1 cellular context compared by ENCODE assay signal in genomic region chr7:23622469-23622868, GRCh38.
A peak's percentile ranks its signal among the peaks of the same experiment; 100 is the strongest.
TF ChIP-seq lines count a peak whose summit lies in the region.

No MANE protein-coding gene starts in this region.

TF ChIP-seq in liver, 16 proteins besides CTCF, POLR2A, EP300 and RAD21 (continued from another document):
- TF ChIP-seq, protein P1, sequence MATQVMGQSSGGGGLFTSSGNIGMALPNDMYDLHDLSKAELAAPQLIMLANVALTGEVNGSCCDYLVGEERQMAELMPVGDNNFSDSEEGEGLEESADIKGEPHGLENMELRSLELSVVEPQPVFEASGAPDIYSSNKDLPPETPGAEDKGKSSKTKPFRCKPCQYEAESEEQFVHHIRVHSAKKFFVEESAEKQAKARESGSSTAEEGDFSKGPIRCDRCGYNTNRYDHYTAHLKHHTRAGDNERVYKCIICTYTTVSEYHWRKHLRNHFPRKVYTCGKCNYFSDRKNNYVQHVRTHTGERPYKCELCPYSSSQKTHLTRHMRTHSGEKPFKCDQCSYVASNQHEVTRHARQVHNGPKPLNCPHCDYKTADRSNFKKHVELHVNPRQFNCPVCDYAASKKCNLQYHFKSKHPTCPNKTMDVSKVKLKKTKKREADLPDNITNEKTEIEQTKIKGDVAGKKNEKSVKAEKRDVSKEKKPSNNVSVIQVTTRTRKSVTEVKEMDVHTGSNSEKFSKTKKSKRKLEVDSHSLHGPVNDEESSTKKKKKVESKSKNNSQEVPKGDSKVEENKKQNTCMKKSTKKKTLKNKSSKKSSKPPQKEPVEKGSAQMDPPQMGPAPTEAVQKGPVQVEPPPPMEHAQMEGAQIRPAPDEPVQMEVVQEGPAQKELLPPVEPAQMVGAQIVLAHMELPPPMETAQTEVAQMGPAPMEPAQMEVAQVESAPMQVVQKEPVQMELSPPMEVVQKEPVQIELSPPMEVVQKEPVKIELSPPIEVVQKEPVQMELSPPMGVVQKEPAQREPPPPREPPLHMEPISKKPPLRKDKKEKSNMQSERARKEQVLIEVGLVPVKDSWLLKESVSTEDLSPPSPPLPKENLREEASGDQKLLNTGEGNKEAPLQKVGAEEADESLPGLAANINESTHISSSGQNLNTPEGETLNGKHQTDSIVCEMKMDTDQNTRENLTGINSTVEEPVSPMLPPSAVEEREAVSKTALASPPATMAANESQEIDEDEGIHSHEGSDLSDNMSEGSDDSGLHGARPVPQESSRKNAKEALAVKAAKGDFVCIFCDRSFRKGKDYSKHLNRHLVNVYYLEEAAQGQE (IDR thresholded peaks at IDR 0.05), result no peak
- peak; percentile 52 for TF ChIP-seq HNF4G (IDR thresholded peaks at IDR 0.05)
- TF ChIP-seq ZBTB33 (IDR thresholded peaks at IDR 0.05), result peak; percentile 70
- TF ChIP-seq, protein P2, sequence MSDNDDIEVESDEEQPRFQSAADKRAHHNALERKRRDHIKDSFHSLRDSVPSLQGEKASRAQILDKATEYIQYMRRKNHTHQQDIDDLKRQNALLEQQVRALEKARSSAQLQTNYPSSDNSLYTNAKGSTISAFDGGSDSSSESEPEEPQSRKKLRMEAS (IDR thresholded peaks at IDR 0.05), result peak; percentile 40
- TF ChIP-seq YY1 (IDR thresholded peaks at IDR 0.05), result peak; percentile 39
